Comparison of ENCODE assay signal across 18 cellular contexts in genomic region chr22:32830957-32831356, GRCh38. TPM values are rescaled to one million over a fixed set of nuclear protein-coding genes. Genes with fewer than 3 reads are reported as not detected.
DNase-seq lines count a peak whose midpoint lies in the region; ATAC-seq and TF ChIP-seq lines count a peak whose summit lies in the region.
"Had no signal": no experiment of that assay in that cellular context is flagged by ENCODE, and none has a peak within 500 bp of the region (broad histone marks: within the 10 kb centered on the region; RNA-seq: fewer than 3 reads in every experiment).

No MANE protein-coding gene starts in this region.

- H3K9me3 Mint-ChIP-seq in endodermal cell (no peaks in the 10 kb centered on the region), neural progenitor cell (no peaks in the 10 kb centered on the region), type B pancreatic cell (no peaks in the 10 kb centered on the region)
- H3K9me3 Mint-ChIP-seq: nephron progenitor cell had no signal

- no peaks in the 10 kb centered on the region for H3K9me3 ChIP-seq in HUES64 (ENCODE audit: insufficient read depth, low read depth, low read length)
- no peaks in the 10 kb centered on the region for H3K9me3 ChIP-seq in endodermal cell (ENCODE audit: control insufficient read depth, low read length)
- H3K9me3 ChIP-seq in neural progenitor cell (ENCODE audit: low read depth) = no peaks in the 10 kb centered on the region
- H3K9me3 ChIP-seq: BE2C, HAP-1 had no signal

- H3K4me3 Mint-ChIP-seq in endodermal cell (no peak overlapping the region), neural progenitor cell (no peak overlapping the region), type B pancreatic cell (no peak overlapping the region)
- H3K4me3 Mint-ChIP-seq: nephron progenitor cell had no signal

- no peaks in the 10 kb centered on the region for H3F3A ChIP-seq in neural progenitor cell (ENCODE audit: low read depth)

- H3K9ac ChIP-seq in HUES64 (ENCODE audit: low read depth, low read length) (no peak overlapping the region), endodermal cell (ENCODE audit: extremely low read depth, low read length, poor library complexity, severe bottlenecking) (no peak overlapping the region), neural progenitor cell (no peak overlapping the region)

- 92% methylated on average over 2 of the region's 2 CpGs for WGBS in HUES64
- WGBS in endodermal cell (ENCODE audit: insufficient coverage in 1 of 2, insufficient read length in 1 of 2), 2 experiments = 90 to 96% methylated on average over 2 of the region's 2 CpGs

- H3K79me2 ChIP-seq in neural progenitor cell (ENCODE audit: low read depth) = no peaks in the 10 kb centered on the region

- peaks cover 19% of the 10 kb centered on the region for H3K4me1 Mint-ChIP-seq in endodermal cell
- H3K4me1 Mint-ChIP-seq in neural progenitor cell = peaks cover 48% of the 10 kb centered on the region
- H3K4me1 Mint-ChIP-seq in type B pancreatic cell (ENCODE audit: unreplicated experiment) = peaks cover 52% of the 10 kb centered on the region

- no peak overlapping the region for H3K4me3 ChIP-seq in HUES64 (ENCODE audit: low read length)
- no peak overlapping the region for H3K4me3 ChIP-seq in endodermal cell (ENCODE audit: low read length)
- no peak overlapping the region for H3K4me3 ChIP-seq in neural progenitor cell
- H3K4me3 ChIP-seq: HAP-1 had no signal

- H3K4me2 ChIP-seq in neural progenitor cell = peak overlapping the region; percentile 17

- H3K36me3 ChIP-seq in HUES64 (ENCODE audit: insufficient read depth, low read length) (no peaks in the 10 kb centered on the region), endodermal cell (ENCODE audit: control insufficient read depth, insufficient read depth, low read length) (peaks cover 6% of the 10 kb centered on the region), neural progenitor cell (no peaks in the 10 kb centered on the region)
- H3K36me3 ChIP-seq: BE2C, HAP-1 had no signal

- H3K27ac ChIP-seq in HUES64 (ENCODE audit: low read depth, low read length) (peak overlapping the region; percentile 59; the same call in 1 of the 2 replicates), endodermal cell (ENCODE audit: low read depth, low read length) (peak overlapping the region; percentile 58), neural progenitor cell (no peak overlapping the region)

- no peaks in the 10 kb centered on the region for H4K20me1 ChIP-seq in neural progenitor cell (ENCODE audit: low read depth)

- DNase-seq in endodermal cell = no peak
- no peak for DNase-seq in neural progenitor cell (ENCODE audit: low spot score)
- no peak for DNase-seq in type B pancreatic cell (ENCODE audit: extremely low spot score, unreplicated experiment)
- no peak for DNase-seq in NCI-H226
- DNase-seq in mesenteric fat pad (ENCODE audit: low spot score) = no peak
- DNase-seq in sciatic nerve (ENCODE audit: low spot score) = no peak
- DNase-seq: activated CD4-positive, alpha-beta T cell treated with anti-CD3 and anti-CD28 coated beads for 48 hours; activated CD8-positive, alpha-beta memory T cell treated with anti-CD3 and anti-CD28 coated beads, Interleukin-2, amount 50 U/mL, for 4 hours; activated gamma-delta T cell treated with Interleukin-2 at 50 U/mL for 16 hours; BE2C; erythroblast; KBM-7; NCI-H2081; NCI-H510A treated with DMSO at 0.1 percent for 48 hours; stimulated activated naive CD4-positive, alpha-beta T cell treated with Interleukin-2 at 50 U/mL for 16 hours had no signal

- H3K27ac Mint-ChIP-seq in endodermal cell (peak overlapping the region; percentile 87), neural progenitor cell (peak overlapping the region; percentile 93), type B pancreatic cell (peak overlapping the region; percentile 14)
- H3K27ac Mint-ChIP-seq: nephron progenitor cell had no signal

- TF ChIP-seq CTCF in endodermal cell (conservative IDR thresholded peaks at IDR 0.05) (no peak), neural progenitor cell (IDR thresholded peaks at IDR 0.05) (no peak), type B pancreatic cell (conservative IDR thresholded peaks at IDR 0.05) (no peak)

- no peak for ATAC-seq in sciatic nerve

- no peaks in the 10 kb centered on the region for H3K27me3 ChIP-seq in HUES64 (ENCODE audit: insufficient read depth, low read length)
- H3K27me3 ChIP-seq in endodermal cell (ENCODE audit: control insufficient read depth, insufficient read depth, low read length, poor library complexity, severe bottlenecking) = no peaks in the 10 kb centered on the region
- no peaks in the 10 kb centered on the region for H3K27me3 ChIP-seq in neural progenitor cell
- H3K27me3 ChIP-seq: BE2C had no signal

- intact Hi-C loops in sciatic nerve (cut with DNase I) = no loop called here

- no peak overlapping the region for H2AFZ ChIP-seq in neural progenitor cell (replicated peaks)

- H3K27me3 Mint-ChIP-seq in endodermal cell (ENCODE audit: insufficient read depth) = no peaks in the 10 kb centered on the region
- H3K27me3 Mint-ChIP-seq in neural progenitor cell (ENCODE audit: insufficient read depth, low read depth) = peaks cover 4% of the 10 kb centered on the region
- H3K27me3 Mint-ChIP-seq in type B pancreatic cell = no peaks in the 10 kb centered on the region

- H3K36me3 Mint-ChIP-seq in endodermal cell (ENCODE audit: low read depth) (no peaks in the 10 kb centered on the region), neural progenitor cell (no peaks in the 10 kb centered on the region), type B pancreatic cell (peaks cover 12% of the 10 kb centered on the region)

- H3K4me1 ChIP-seq in HUES64 (ENCODE audit: insufficient read depth, low read length) (peaks cover 16% of the 10 kb centered on the region), endodermal cell (ENCODE audit: control insufficient read depth, insufficient read depth, low read length) (peaks cover 8% of the 10 kb centered on the region), neural progenitor cell (peaks cover 18% of the 10 kb centered on the region)
- H3K4me1 ChIP-seq: BE2C, HAP-1 had no signal

RNA-seq across cellular contexts. Expression of gene TIMP3, which starts 29.5 kb away (rescaled TPM):
- 3.1 TPM for polyA plus RNA-seq in HUES64 (2013, experiment 1 of 2)
- polyA plus RNA-seq in HUES64 (2013, experiment 2 of 2) = 4.1 TPM
- total RNA-seq in endodermal cell = 10 to 100 TPM in 1 of 2 donors, 1 to 10 TPM in 1; 6.3 to 17.1 TPM
- polyA plus RNA-seq in endodermal cell (2013, experiment 1 of 2) = 20.9 TPM
- 21.2 TPM for polyA plus RNA-seq in endodermal cell (2013, experiment 2 of 2)
- 6.3 and 6.9 TPM in 2 replicates for total RNA-seq in neural progenitor cell (ENCODE audit: low replicate concordance)
- 38.3 and 45.9 TPM in 2 replicates for total RNA-seq in type B pancreatic cell (ENCODE audit: low replicate concordance)
- total RNA-seq in mesenteric fat pad = 493 TPM
- 560 TPM for total RNA-seq in sciatic nerve

Comparison
In these comparisons a context has a peak if more than half of its experiments do, and no peak if none do; other contexts are left out.
1. H3K27ac Mint-ChIP-seq: peak in every context shown above with its lines; median percentile 93 in neural progenitor cell; 87 in endodermal cell; 14 in type B pancreatic cell.
2. RNA of gene TIMP3, which starts 29.5 kb away (total RNA-seq): 560 TPM in sciatic nerve (single experiment) and 493 TPM in mesenteric fat pad (single experiment); 38.3 to 45.9 TPM in type B pancreatic cell, 6.3 to 17.1 TPM in endodermal cell and 6.3 to 6.9 TPM in neural progenitor cell; every median in the first group is over 10 times any median in the second.